8 cellular contexts compared by ENCODE assay signal in genomic region chr3:146160233-146160963, GRCh38. TPM values are rescaled to one million over a fixed set of nuclear protein-coding genes. Genes with fewer than 3 reads are reported as not detected.
DNase-seq lines count a peak whose midpoint lies in the region; ATAC-seq and TF ChIP-seq lines count a peak whose summit lies in the region.

No MANE protein-coding gene starts in this region.

- H3K27me3 ChIP-seq in esophagus muscularis mucosa: no peaks in the 10 kb centered on the region
- H3K27me3 ChIP-seq in thyroid gland: no peaks in the 10 kb centered on the region

- H3K27me3 Mint-ChIP-seq in Calu3 (ENCODE audit: unreplicated experiment): no peaks in the 10 kb centered on the region

- WGBS in esophagus muscularis mucosa: 0% methylated on average over 14 of the region's 37 CpGs
- WGBS in mesodermal cell (ENCODE audit: insufficient coverage in 2 of 2), 2 experiments: 0 to 1% methylated on average over 18 to 33 of the region's 37 CpGs
- 0 to 2% methylated on average over 13 to 21 of the region's 37 CpGs for WGBS in thyroid gland, 2 donors

- TF ChIP-seq POLR2A in esophagus muscularis mucosa (IDR thresholded peaks at IDR 0.05; ENCODE audit: low read depth) (no peak), thyroid gland (IDR thresholded peaks at IDR 0.05) (peak in 1 of 2 donors; percentile 69)

- peak; percentile 52 for TF ChIP-seq CTCF in Calu3 (IDR thresholded peaks at IDR 0.05; ENCODE audit: unreplicated experiment)
- peak; percentile 71 for TF ChIP-seq CTCF in WI38 (IDR thresholded peaks at IDR 0.05; ENCODE audit: low read depth, low read length)
- TF ChIP-seq CTCF in esophagus muscularis mucosa (IDR thresholded peaks at IDR 0.05): peak; percentile 46 to 69 (median 57)
- peak in 5 of 6 experiments; percentile 24 to 54 (median 51) for TF ChIP-seq CTCF in thyroid gland (IDR thresholded peaks at IDR 0.05)

- BruUV-seq in Calu3 (replicated peaks; lab: Mats Ljungman, UMichigan): no TSS peak

- no peaks in the 10 kb centered on the region for H3K9me3 ChIP-seq in esophagus muscularis mucosa
- no peaks in the 10 kb centered on the region for H3K9me3 ChIP-seq in mesodermal cell (ENCODE audit: control insufficient read depth, low read length)
- no peaks in the 10 kb centered on the region for H3K9me3 ChIP-seq in thyroid gland

- no peak for TF ChIP-seq EP300 in esophagus muscularis mucosa (IDR thresholded peaks at IDR 0.05)

- CTCF ChIA-PET in Calu3 (lab: Charles Lee): interaction anchor here (0.7 to 4.0 kb wide), 7 partner anchors 10 to 95 kb away, joined by 3 to 28 read pairs (median 6); no protein-coding TSS in a partner anchor

- H3K4me1 ChIP-seq in esophagus muscularis mucosa: peaks cover 49 to 75% (median 75%) of the 10 kb centered on the region in 4 donors
- H3K4me1 ChIP-seq in mesodermal cell (ENCODE audit: control insufficient read depth, insufficient read depth, low read length, poor library complexity, severe bottlenecking): peaks cover 5% of the 10 kb centered on the region
- peaks cover 51 to 63% of the 10 kb centered on the region in 2 donors for H3K4me1 ChIP-seq in thyroid gland

- DNase-seq in Calu3: peak; percentile 89
- DNase-seq in NCI-H1436 treated with DMSO at 0.1 percent for 48 hours (lab: John Stamatoyannopoulos, UW): peak; percentile 38
- peak; percentile 93 for DNase-seq in esophagus muscularis mucosa (ENCODE audit: extremely low spot score)
- DNase-seq in thyroid gland: peak; percentile 73 to 76
- DNase-seq in stimulated activated CD4-positive, alpha-beta T cell treated with anti-CD3 and anti-CD28 coated beads, Interleukin-12 subunit alpha, Interleukin-12 subunit beta, amount 100 ng/mL, for 4 hours: no peak

- H3K27ac ChIP-seq in esophagus muscularis mucosa (replicated peaks in 1 of 4) (peak overlapping the region; percentile 91 to 99 (median 96)), mesodermal cell (ENCODE audit: low read depth, low read length, severe bottlenecking) (peak overlapping the region; percentile 84), thyroid gland (peak overlapping the region; percentile 95 to 97 (median 96))

- intact Hi-C loops in Calu3 (cut with micrococcal nuclease; ENCODE audit: unreplicated experiment): loop anchor here (1.0 to 10.0 kb wide), 4 partner anchors 27 to 976 kb away; no protein-coding TSS in a partner anchor
- intact Hi-C loops in esophagus muscularis mucosa (cut with DNase I): loop anchor here (2.0 kb wide), 1 partner anchor 94 kb away; no protein-coding TSS in a partner anchor
- intact Hi-C loops in thyroid gland (cut with DNase I): no loop called here

- peaks cover 68% of the 10 kb centered on the region for H3K36me3 Mint-ChIP-seq in Calu3 (ENCODE audit: insufficient read depth, unreplicated experiment)

- H3K4me3 ChIP-seq in WI38 (ENCODE audit: low read depth, low read length) (peak overlapping the region; percentile 91), esophagus muscularis mucosa (peak overlapping the region; percentile 83 to 93 (median 90)), mesodermal cell (ENCODE audit: extremely low read depth, insufficient read depth, low read length, poor library complexity, severe bottlenecking) (peak overlapping the region; percentile 74), thyroid gland (replicated peaks in 1 of 3) (peak overlapping the region; percentile 69 to 86 (median 70))

- peak overlapping the region; percentile 97 for H3K27ac Mint-ChIP-seq in Calu3 (ENCODE audit: unreplicated experiment)

- no peaks in the 10 kb centered on the region for H3K9me3 Mint-ChIP-seq in Calu3 (ENCODE audit: low read depth, unreplicated experiment)

- H3K4me3 Mint-ChIP-seq in Calu3 (ENCODE audit: low read depth, unreplicated experiment): peak overlapping the region; percentile 66

- H3K36me3 ChIP-seq in esophagus muscularis mucosa (no peaks in the 10 kb centered on the region), mesodermal cell (ENCODE audit: control insufficient read depth, insufficient read depth, low read length) (no peaks in the 10 kb centered on the region), thyroid gland (no peaks in the 10 kb centered on the region)

- H3K4me1 Mint-ChIP-seq in Calu3 (ENCODE audit: low read depth, unreplicated experiment): peaks cover 34% of the 10 kb centered on the region

- peak; percentile 26 for ATAC-seq in GM21619 (IDR thresholded peaks at IDR 0.05; ENCODE audit: unreplicated experiment)

RNA-seq across cellular contexts. Expression of gene PLOD2, which starts 0.6 kb away (rescaled TPM):
- total RNA-seq in Calu3 (2022) (84.0 and 123 TPM in 2 replicates), esophagus muscularis mucosa (10 to 100 TPM; 48.2 to 84.7 (median 54.9) TPM), thyroid gland (100 to 1,000 TPM; 110 to 171 (median 156) TPM)
- polyA plus RNA-seq in mesodermal cell (2013, experiment 1 of 2): 36.9 TPM
- 42.3 TPM for polyA plus RNA-seq in mesodermal cell (2013, experiment 2 of 2)
